Comparison of ENCODE assay signal across 8 cellular contexts in genomic region chr2:130372055-130372832, GRCh38. TPM values are rescaled to one million over a fixed set of nuclear protein-coding genes. Genes with fewer than 3 reads are reported as not detected.
DNase-seq lines count a peak whose midpoint lies in the region; ATAC-seq and TF ChIP-seq lines count a peak whose summit lies in the region.

No MANE protein-coding gene starts in this region.

- H3K9me3 Mint-ChIP-seq in T-cell, result no peaks in the 10 kb centered on the region

- H3K4me1 ChIP-seq in right cardiac atrium (ENCODE audit: control insufficient read depth, insufficient read depth, low read length), result peaks cover 4% of the 10 kb centered on the region
- H3K4me1 ChIP-seq in rectal smooth muscle tissue (ENCODE audit: control insufficient read depth, insufficient read depth, low read length), result peaks cover 8% of the 10 kb centered on the region
- H3K4me1 ChIP-seq in aorta (ENCODE audit: control insufficient read depth in 1 of 2, insufficient read depth in 2 of 2, low read length in 2 of 2), result no peaks in the 10 kb centered on the region

- peaks cover 4% of the 10 kb centered on the region for H3K36me3 ChIP-seq in rectal smooth muscle tissue (ENCODE audit: control insufficient read depth, insufficient read depth, low read length)
- no peaks in the 10 kb centered on the region for H3K36me3 ChIP-seq in aorta (ENCODE audit: control insufficient read depth in 1 of 2, insufficient read depth in 2 of 2, low read length in 1 of 2)

- peak; percentile 84 to 88 (median 87) for ATAC-seq in T-cell (replicated peaks in 1 of 4)
- ATAC-seq in right cardiac atrium, result peak; percentile 96
- ATAC-seq in aorta (ENCODE audit: low FRiP score), result peak; percentile 96

- TF ChIP-seq CTCF in LNCaP clone FGC (IDR thresholded peaks at IDR 0.05; ENCODE audit: control insufficient read depth, extremely low read depth, insufficient read depth), result peak; percentile 60

- no peaks in the 10 kb centered on the region for H3K27me3 Mint-ChIP-seq in T-cell

- peak overlapping the region; percentile 79 for H3K27ac ChIP-seq in right cardiac atrium (ENCODE audit: low read length)
- peak overlapping the region; percentile 88 for H3K27ac ChIP-seq in rectal smooth muscle tissue (ENCODE audit: low read depth, low read length)
- peak overlapping the region; percentile 6 to 54 for H3K27ac ChIP-seq in aorta (ENCODE audit: low read depth in 1 of 2, low read length in 2 of 2)

- intact Hi-C loops in right cardiac atrium (cut with DNase I) (no loop called here), aorta (cut with DNase I) (loop anchor here (1.0 to 10.0 kb wide), 4 partner anchors 15 to 423 kb away; partner anchors contain the start of genes IMP4 (in 1 of the 2) and PTPN18 (in 1 of the 2))

- H3K4me1 Mint-ChIP-seq in T-cell, result peaks cover 65 to 69% (median 67%) of the 10 kb centered on the region in 3 donors

- H3K4me3 Mint-ChIP-seq in T-cell, result peak overlapping the region; percentile 89 to 91 (median 91)

- H3K36me3 Mint-ChIP-seq in T-cell, result peaks cover 24% of the 10 kb centered on the region

- peak; percentile 70 for DNase-seq in H4 (ENCODE audit: low spot score)
- DNase-seq in LNCaP clone FGC (ENCODE audit: low read depth), result no peak
- peak; percentile 47 to 80 (median 66) for DNase-seq in T-cell
- peak; percentile 67 for DNase-seq in amniotic stem cell (lab: John Stamatoyannopoulos, UW)
- peak; percentile 94 to 98 (median 97) for DNase-seq in right cardiac atrium
- peak; percentile 94 to 97 for DNase-seq in aorta

- H3K27me3 ChIP-seq in right cardiac atrium (ENCODE audit: control insufficient read depth, insufficient read depth) (no peaks in the 10 kb centered on the region), rectal smooth muscle tissue (ENCODE audit: control insufficient read depth, insufficient read depth, low read length) (no peaks in the 10 kb centered on the region), aorta (ENCODE audit: control insufficient read depth in 1 of 2, insufficient read depth in 2 of 2, low read length in 1 of 2) (no peaks in the 10 kb centered on the region)

- under 1% methylated on average over 81 of the region's 81 CpGs for WGBS in right cardiac atrium
- WGBS in aorta, 2 donors, result 1% methylated on average over 61 to 81 of the region's 81 CpGs

- H3K4me3 ChIP-seq in GM08714 (ENCODE audit: low read length), result peak overlapping the region; percentile 80
- peak overlapping the region; percentile 66 for H3K4me3 ChIP-seq in LNCaP clone FGC (ENCODE audit: low read depth, low read length)
- H3K4me3 ChIP-seq in right cardiac atrium (ENCODE audit: low read length), result peak overlapping the region; percentile 48
- H3K4me3 ChIP-seq in rectal smooth muscle tissue (ENCODE audit: low read length), result peak overlapping the region; percentile 82
- peak overlapping the region; percentile 58 to 91 for H3K4me3 ChIP-seq in aorta (ENCODE audit: low read length in 2 of 2)

- H3K27ac Mint-ChIP-seq in T-cell, result peak overlapping the region; percentile 95 to 98

- peak overlapping the region; percentile 54 for H3K9ac ChIP-seq in rectal smooth muscle tissue (ENCODE audit: low read length)

- POLR2A ChIA-PET in T-cell (lab: Charles Lee), result no interaction called here

- CTCF ChIA-PET in T-cell (lab: Charles Lee), result interaction anchor here (1.2 kb wide), 2 partner anchors 30 kb away, joined by 3 to 8 read pairs; partner anchors contain the start of gene IMP4 (in 1 of the 2)

- H3K9me3 ChIP-seq in right cardiac atrium (ENCODE audit: control insufficient read depth, low read length) (no peaks in the 10 kb centered on the region), aorta (ENCODE audit: control insufficient read depth, low read length) (no peaks in the 10 kb centered on the region)

RNA-seq across cellular contexts. Expression of gene PTPN18, which starts 16.4 kb away (rescaled TPM):
- 14.1 and 15.7 TPM in 2 replicates for total RNA-seq in H4 (2014; rRNA removed; shearing (Covaris generic))
- 10 to 100 TPM; 42.3 to 67.6 (median 58.2) TPM for total RNA-seq in T-cell
- 10 to 100 TPM; 22.9 to 26.0 (median 24.8) TPM for total RNA-seq in right cardiac atrium
- 16.4 TPM for polyA plus RNA-seq in right cardiac atrium
- total RNA-seq in aorta, result 10 to 100 TPM; 37.3 to 71.0 TPM
- 10 to 100 TPM; 41.8 to 44.2 TPM for polyA plus RNA-seq in aorta

RNA-seq across cellular contexts. Expression of gene IMP4, which starts 29.5 kb away (rescaled TPM):
- 110 and 112 TPM in 2 replicates for total RNA-seq in H4 (2014; rRNA removed; shearing (Covaris generic))
- 10 to 100 TPM; 70.7 to 93.7 (median 86.9) TPM for total RNA-seq in T-cell
- total RNA-seq in right cardiac atrium, result 10 to 100 TPM; 48.0 to 59.9 (median 55.8) TPM
- 50.4 TPM for polyA plus RNA-seq in right cardiac atrium
- total RNA-seq in aorta, result 10 to 100 TPM; 44.3 to 47.0 TPM
- 10 to 100 TPM; 42.4 to 77.2 TPM for polyA plus RNA-seq in aorta

Comparison
In these comparisons a context has a peak if more than half of its experiments do, and no peak if none do; other contexts are left out.
1. H3K27ac ChIP-seq: peak in every context shown above with its lines; median percentile 88 in rectal smooth muscle tissue; 79 in right cardiac atrium; 30 in aorta.
2. intact Hi-C loops: an anchor here in aorta (1.0 to 10.0 kb wide); none called in right cardiac atrium.